ENCODE assay signal across 13 cellular contexts in the genomic region with DNA sequence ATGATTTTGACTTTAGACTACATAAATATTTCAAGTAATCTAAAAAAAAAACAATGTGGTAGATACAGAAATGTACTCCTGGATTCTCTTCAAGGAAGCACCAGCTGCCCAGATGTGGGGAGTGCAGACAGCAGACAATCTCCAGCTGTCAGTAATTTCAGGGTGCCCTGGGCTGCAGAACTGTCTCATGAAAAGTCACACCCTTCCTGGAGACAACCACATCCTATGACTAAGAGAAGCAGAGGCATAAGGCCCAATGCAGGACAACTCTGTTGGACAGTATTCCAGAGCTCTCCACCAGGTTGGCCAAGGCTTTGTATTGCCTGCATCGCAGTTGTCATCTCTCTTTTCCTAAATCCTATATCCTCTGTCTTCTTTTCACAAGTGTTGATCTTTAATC. TPM values are rescaled to one million over a fixed set of nuclear protein-coding genes. Genes with fewer than 3 reads are reported as not detected.
DNase-seq lines count a peak whose midpoint lies in the region; ATAC-seq and TF ChIP-seq lines count a peak whose summit lies in the region.
"Had no signal": no experiment of that assay in that cellular context is flagged by ENCODE, and none has a peak within 500 bp of the region (broad histone marks: within the 10 kb centered on the region; RNA-seq: fewer than 3 reads in every experiment).

No MANE protein-coding gene starts in this region.

- no peaks in the 10 kb centered on the region for H3F3A ChIP-seq in GM23338 (replicated peaks; ENCODE audit: low read depth)

- H3K27me3 ChIP-seq in effector memory CD4-positive, alpha-beta T cell (replicated peaks; ENCODE audit: control insufficient read depth, insufficient read depth, low read length, poor library complexity, severe bottlenecking) = no peaks in the 10 kb centered on the region
- no peaks in the 10 kb centered on the region for H3K27me3 ChIP-seq in GM23338 (ENCODE audit: insufficient read depth)
- H3K27me3 ChIP-seq: right lobe of liver had no signal

- ATAC-seq in GM23338 = no peak
- ATAC-seq in Right ventricle myocardium inferior = no peak
- ATAC-seq: right lobe of liver had no signal

- H3K27ac Mint-ChIP-seq in activated naive CD4-positive, alpha-beta T cell treated with anti-CD3 and anti-CD28 coated beads, Interleukin-2, amount 10 ng/mL, durations not matched to agents 7 days and 5 days = peak overlapping the region; percentile 90
- H3K27ac Mint-ChIP-seq in GM23338 = no peak overlapping the region
- H3K27ac Mint-ChIP-seq in endothelial cell (ENCODE audit: unreplicated experiment) = no peak overlapping the region
- H3K27ac Mint-ChIP-seq: endodermal cell had no signal

- H3K4me1 ChIP-seq in effector memory CD4-positive, alpha-beta T cell (ENCODE audit: control insufficient read depth, insufficient read depth, low read length, poor library complexity, severe bottlenecking) = peaks cover 19% of the 10 kb centered on the region
- no peaks in the 10 kb centered on the region for H3K4me1 ChIP-seq in GM23338 (ENCODE audit: insufficient read depth)
- H3K4me1 ChIP-seq: right lobe of liver had no signal

- no peak overlapping the region for H2AFZ ChIP-seq in GM23338

- peak; percentile 45 for DNase-seq in activated naive CD4-positive, alpha-beta T cell treated with anti-CD3 and anti-CD28 coated beads, Interleukin-2, amount 10 ng/mL, durations not matched to agents 7 days and 5 days
- no peak for DNase-seq in activated naive CD4-positive, alpha-beta T cell treated with Interleukin-2 at 50 U/mL for 16 hours
- DNase-seq in RKO (ENCODE audit: low spot score) (peak; percentile 40), smooth muscle cell of the brain vasculature (ENCODE audit: low read depth, low spot score) (peak; percentile 31), GM23338 (ENCODE audit: low spot score) (no peak), endothelial cell (ENCODE audit: low spot score) (no peak), Right ventricle myocardium inferior (ENCODE audit: missing footprints) (no peak)
- no peak for DNase-seq in effector memory CD4-positive, alpha-beta T cell
- DNase-seq: amygdala, endodermal cell, NCI-H446 treated with DMSO at 0.1 percent for 48 hours, right lobe of liver, SHP77 treated with DMSO at 0.1 percent for 48 hours had no signal

- CTCF ChIA-PET in activated naive CD4-positive, alpha-beta T cell treated with anti-CD3 and anti-CD28 coated beads, Interleukin-2, amount 10 ng/mL, durations not matched to agents 7 days and 5 days (lab: Charles Lee) = interaction anchor here (0.9 kb wide), 1 partner anchor 34 kb away, joined by 3 read pairs; the partner anchor contains the start of gene BLTP1

- H3K9me2 ChIP-seq in GM23338 (ENCODE audit: insufficient read depth) = peaks cover 15% of the 10 kb centered on the region; the same call in 1 of the 2 replicates

- no peaks in the 10 kb centered on the region for H3K27me3 Mint-ChIP-seq in activated naive CD4-positive, alpha-beta T cell treated with anti-CD3 and anti-CD28 coated beads, Interleukin-2, amount 10 ng/mL, durations not matched to agents 7 days and 5 days
- H3K27me3 Mint-ChIP-seq in GM23338 (ENCODE audit: insufficient read depth, low read depth, poor library complexity) = no peaks in the 10 kb centered on the region
- no peaks in the 10 kb centered on the region for H3K27me3 Mint-ChIP-seq in endothelial cell (ENCODE audit: unreplicated experiment)

- H3K79me2 ChIP-seq in GM23338 (replicated peaks; ENCODE audit: insufficient read depth) = no peaks in the 10 kb centered on the region

- H3K36me3 Mint-ChIP-seq in activated naive CD4-positive, alpha-beta T cell treated with anti-CD3 and anti-CD28 coated beads, Interleukin-2, amount 10 ng/mL, durations not matched to agents 7 days and 5 days = peaks cover 7% of the 10 kb centered on the region
- H3K36me3 Mint-ChIP-seq in GM23338 (ENCODE audit: low read depth) = no peaks in the 10 kb centered on the region
- H3K36me3 Mint-ChIP-seq in endothelial cell (ENCODE audit: low read depth, unreplicated experiment) = no peaks in the 10 kb centered on the region

- H3K4me3 Mint-ChIP-seq in activated naive CD4-positive, alpha-beta T cell treated with anti-CD3 and anti-CD28 coated beads, Interleukin-2, amount 10 ng/mL, durations not matched to agents 7 days and 5 days = no peak overlapping the region
- H3K4me3 Mint-ChIP-seq in GM23338 = no peak overlapping the region
- no peak overlapping the region for H3K4me3 Mint-ChIP-seq in endothelial cell (ENCODE audit: unreplicated experiment)
- H3K4me3 Mint-ChIP-seq: endodermal cell had no signal

- no peak overlapping the region for H3K4me2 ChIP-seq in GM23338

- H3K9me3 Mint-ChIP-seq in activated naive CD4-positive, alpha-beta T cell treated with anti-CD3 and anti-CD28 coated beads, Interleukin-2, amount 10 ng/mL, durations not matched to agents 7 days and 5 days = peaks cover 26% of the 10 kb centered on the region
- H3K9me3 Mint-ChIP-seq in GM23338 = no peaks in the 10 kb centered on the region; the same call in 2 of the 3 replicates
- H3K9me3 Mint-ChIP-seq in endothelial cell (ENCODE audit: unreplicated experiment) = no peaks in the 10 kb centered on the region
- H3K9me3 Mint-ChIP-seq: endodermal cell had no signal

- TF ChIP-seq CTCF in GM23338 (conservative IDR thresholded peaks at IDR 0.05; ENCODE audit: low read depth in 2 of 2) (no peak), endothelial cell (IDR thresholded peaks at IDR 0.05; ENCODE audit: unreplicated experiment) (no peak)

- H3K4me3 ChIP-seq in effector memory CD4-positive, alpha-beta T cell (ENCODE audit: insufficient read depth, low read depth, low read length, poor library complexity, severe bottlenecking) = peak overlapping the region; percentile 14
- no peak overlapping the region for H3K4me3 ChIP-seq in GM23338
- H3K4me3 ChIP-seq: right lobe of liver had no signal

- H3K27ac ChIP-seq in effector memory CD4-positive, alpha-beta T cell (ENCODE audit: insufficient read depth, low read length, poor library complexity, severe bottlenecking) = peak overlapping the region; percentile 18
- no peak overlapping the region for H3K27ac ChIP-seq in GM23338 (ENCODE audit: low read depth)
- H3K27ac ChIP-seq: right lobe of liver had no signal

- intact Hi-C loops in Right ventricle myocardium inferior (cut with DNase I) = no loop called here

- H4K20me1 ChIP-seq in GM23338 (replicated peaks; ENCODE audit: insufficient read depth) = no peaks in the 10 kb centered on the region

- H3K4me1 Mint-ChIP-seq in activated naive CD4-positive, alpha-beta T cell treated with anti-CD3 and anti-CD28 coated beads, Interleukin-2, amount 10 ng/mL, durations not matched to agents 7 days and 5 days = peaks cover 22% of the 10 kb centered on the region
- H3K4me1 Mint-ChIP-seq in GM23338 (no peaks in the 10 kb centered on the region), endothelial cell (ENCODE audit: unreplicated experiment) (peaks cover 11% of the 10 kb centered on the region)

- H3K36me3 ChIP-seq in effector memory CD4-positive, alpha-beta T cell (ENCODE audit: control insufficient read depth, insufficient read depth, low read length) = no peaks in the 10 kb centered on the region
- H3K36me3 ChIP-seq in GM23338 (ENCODE audit: insufficient read depth) = no peaks in the 10 kb centered on the region
- H3K36me3 ChIP-seq: right lobe of liver had no signal

- H3K9me3 ChIP-seq in effector memory CD4-positive, alpha-beta T cell (ENCODE audit: control insufficient read depth, low read length) = no peaks in the 10 kb centered on the region
- H3K9me3 ChIP-seq: right lobe of liver had no signal

TF ChIP-seq in GM23338, 12 proteins besides CTCF, POLR2A, EP300 and RAD21 (continues in another document):
- TF ChIP-seq POLR2AphosphoS5 (IDR thresholded peaks at IDR 0.05; ENCODE audit: low read depth) (no peak), STAT1 (IDR thresholded peaks at IDR 0.05; ENCODE audit: unreplicated experiment) (no peak), EZH2phosphoT487 (IDR thresholded peaks at IDR 0.05; ENCODE audit: unreplicated experiment) (no peak), REST (IDR thresholded peaks at IDR 0.05; ENCODE audit: unreplicated experiment) (no peak), CREB1 (CRISPR knock-in tag; IDR thresholded peaks at IDR 0.05; ENCODE audit: low read depth) (no peak), ZNF114 (CRISPR knock-in tag; IDR thresholded peaks at IDR 0.05) (no peak), NANOG (IDR thresholded peaks at IDR 0.05; ENCODE audit: borderline replicate concordance) (no peak), ZNF331 (CRISPR knock-in tag; IDR thresholded peaks at IDR 0.05; ENCODE audit: low read depth) (no peak), EZH2 (IDR thresholded peaks at IDR 0.05; ENCODE audit: low read depth, unreplicated experiment) (no peak)

RNA-seq across cellular contexts. Expression of gene BLTP1, which starts 34.4 kb away (rescaled TPM):
- 62.5 and 70.3 TPM in 2 replicates for total RNA-seq in GM23338 (2014; rRNA removed; shearing (Covaris generic))
- 9.7 and 12.9 TPM in 2 replicates for polyA plus RNA-seq in GM23338 (2016; fragmentation: Nextera tagmentation; extraction: Ambion mirVana)
- total RNA-seq in endothelial cell (ENCODE audit: unreplicated experiment) (59.6 TPM), Right ventricle myocardium inferior (28.9 TPM)

Comparison
In these comparisons a context has a peak if more than half of its experiments do, and no peak if none do; other contexts are left out.
1. DNase-seq: peak in activated naive CD4-positive, alpha-beta T cell treated with anti-CD3 and anti-CD28 coated beads, Interleukin-2, amount 10 ng/mL, durations not matched to agents 7 days and 5 days (single experiment), RKO (single experiment) and smooth muscle cell of the brain vasculature (single experiment); none in activated naive CD4-positive, alpha-beta T cell treated with Interleukin-2 at 50 U/mL for 16 hours (single experiment), effector memory CD4-positive, alpha-beta T cell (0 of 3), GM23338 (single experiment), endothelial cell (single experiment) and Right ventricle myocardium inferior (single experiment).